In genomic region chr4:103046416-103047290, GRCh38 we compare ENCODE assay signal across 8 cellular contexts. TPM values are rescaled to one million over a fixed set of nuclear protein-coding genes. Genes with fewer than 3 reads are reported as not detected.
A peak's percentile ranks its signal among the peaks of the same experiment; 100 is the strongest.
DNase-seq lines count a peak whose midpoint lies in the region; ATAC-seq and TF ChIP-seq lines count a peak whose summit lies in the region.

No MANE protein-coding gene starts in this region.

- intact Hi-C loops in mammary epithelial cell (cut with micrococcal nuclease): loop anchor here (1.0 kb wide), 1 partner anchor 45 kb away; no protein-coding TSS in a partner anchor

- H3K27ac Mint-ChIP-seq in stimulated activated naive CD8-positive, alpha-beta T cell treated with anti-CD3 and anti-CD28 coated beads, Interleukin-15, amount 100 ng/mL, for 72 hours: no peak overlapping the region

- no peaks in the 10 kb centered on the region for H3K9me3 ChIP-seq in mammary epithelial cell (replicated peaks; ENCODE audit: insufficient read depth, low read length)

- 45% methylated on average over 5 of the region's 5 CpGs for WGBS in mammary epithelial cell (ENCODE audit: low coverage, missing lambda C conversion rate)

- no peaks in the 10 kb centered on the region for H3K27me3 ChIP-seq in mammary epithelial cell (ENCODE audit: insufficient read depth, low read length)

- no peak overlapping the region for H3K9ac ChIP-seq in mammary epithelial cell (ENCODE audit: insufficient read depth, low read length)

- H3K4me1 Mint-ChIP-seq in stimulated activated naive CD8-positive, alpha-beta T cell treated with anti-CD3 and anti-CD28 coated beads, Interleukin-15, amount 100 ng/mL, for 72 hours: peaks cover 16% of the 10 kb centered on the region

- CTCF ChIA-PET in mammary epithelial cell (lab: Charles Lee; ENCODE audit: low non-redundant PET): interaction anchor here (0.5 kb wide), 1 partner anchor 57 kb away, joined by 5 read pairs; no protein-coding TSS in a partner anchor

- no peak overlapping the region for H2AFZ ChIP-seq in mammary epithelial cell (ENCODE audit: low read depth, low read length)

- H3K36me3 ChIP-seq in mammary epithelial cell (ENCODE audit: insufficient read depth, low read length): peaks cover 8% of the 10 kb centered on the region

- peak in 2 of 3 experiments; percentile 1 to 43 for DNase-seq in NCI-H1417 (lab: John Stamatoyannopoulos, UW)
- DNase-seq in NCI-H1417 treated with DMSO at 0.1 percent for 48 hours (lab: John Stamatoyannopoulos, UW): no peak
- DNase-seq in SKM-1 treated with dmso at 0.1 percent for 144 hours (lab: John Stamatoyannopoulos, UW; ENCODE audit: unreplicated experiment): peak; percentile 38
- DNase-seq in mammary epithelial cell: peak; percentile 10
- DNase-seq in left kidney (ENCODE audit: low read depth, low spot score): peak; percentile 74
- DNase-seq in stimulated activated naive CD8-positive, alpha-beta T cell treated with anti-CD3 and anti-CD28 coated beads, Interleukin-15, amount 100 ng/mL, for 72 hours: peak; percentile 9 to 27

- no peak overlapping the region for H3K4me3 Mint-ChIP-seq in stimulated activated naive CD8-positive, alpha-beta T cell treated with anti-CD3 and anti-CD28 coated beads, Interleukin-15, amount 100 ng/mL, for 72 hours

- H3K27ac ChIP-seq in mammary epithelial cell (ENCODE audit: insufficient read depth, low read depth, low read length): no peak overlapping the region

- no peaks in the 10 kb centered on the region for H4K20me1 ChIP-seq in mammary epithelial cell (ENCODE audit: insufficient read depth, low read length)

- no TSS peak for BruUV-seq in mammary epithelial cell (replicated peaks; lab: Mats Ljungman, UMichigan)

- dilution Hi-C loops in mammary epithelial cell (cut with HindIII; ENCODE audit: low sequenced_read_pairs): no loop called here

- no peaks in the 10 kb centered on the region for H3K79me2 ChIP-seq in mammary epithelial cell (ENCODE audit: insufficient read depth, low read length)

- in situ Hi-C loops in mammary epithelial cell (cut with MboI; ENCODE audit: low sequenced_read_pairs in 2 of 2): no loop called here

- H3K27me3 Mint-ChIP-seq in stimulated activated naive CD8-positive, alpha-beta T cell treated with anti-CD3 and anti-CD28 coated beads, Interleukin-15, amount 100 ng/mL, for 72 hours: no peaks in the 10 kb centered on the region

- peak; percentile 76 to 84 for TF ChIP-seq CTCF in mammary epithelial cell (conservative IDR thresholded peaks at IDR 0.05 in 1 of 2, IDR thresholded peaks at IDR 0.05 in 1 of 2; ENCODE audit: extremely low read depth in 1 of 2, insufficient read depth in 1 of 2, low read depth in 1 of 2, low read length in 2 of 2)

- ATAC-seq in GM21381 (IDR thresholded peaks at IDR 0.05; ENCODE audit: unreplicated experiment) (peak; percentile 92), HG03558 (IDR thresholded peaks at IDR 0.05; ENCODE audit: extremely low read depth, unreplicated experiment) (peak; percentile 91)
- ATAC-seq in stimulated activated naive CD8-positive, alpha-beta T cell treated with anti-CD3 and anti-CD28 coated beads, Interleukin-15, amount 100 ng/mL, for 72 hours: peak; percentile 93

- H3K9me3 Mint-ChIP-seq in stimulated activated naive CD8-positive, alpha-beta T cell treated with anti-CD3 and anti-CD28 coated beads, Interleukin-15, amount 100 ng/mL, for 72 hours: no peaks in the 10 kb centered on the region

- H3K4me3 ChIP-seq in mammary epithelial cell (replicated peaks in 1 of 3; ENCODE audit: insufficient read depth in 1 of 3, low read depth in 2 of 3, low read length in 3 of 3): no peak overlapping the region

- H3K4me1 ChIP-seq in mammary epithelial cell (ENCODE audit: insufficient read depth, low read length): no peaks in the 10 kb centered on the region

- no peak overlapping the region for H3K4me2 ChIP-seq in mammary epithelial cell (ENCODE audit: insufficient read depth, low read depth, low read length)

RNA-seq across cellular contexts. Expression of gene SLC9B1, which starts 27.1 kb away (rescaled TPM):
- total RNA-seq in mammary epithelial cell: under 1 TPM in 1 of 2 donors, not detected in 1; 0.17 TPM
- 0.08 TPM for polyA plus RNA-seq in mammary epithelial cell
- polyA minus RNA-seq in mammary epithelial cell: not detected

RNA-seq across cellular contexts. Expression of gene SLC9B2, which starts 29.9 kb away (rescaled TPM):
- total RNA-seq in mammary epithelial cell: 10 to 100 TPM; 16.3 to 19.8 TPM
- polyA plus RNA-seq in mammary epithelial cell: 8.9 TPM
- polyA minus RNA-seq in mammary epithelial cell: 11.2 TPM

RNA-seq across cellular contexts. Expression of gene BDH2, which starts 53.0 kb away (rescaled TPM):
- total RNA-seq in mammary epithelial cell: 10 to 100 TPM; 20.7 to 23.0 TPM
- 24.6 TPM for polyA plus RNA-seq in mammary epithelial cell
- polyA minus RNA-seq in mammary epithelial cell: 3.5 TPM
